ENCODE assay signal across 10 cellular contexts in genomic region chr9:37412431-37413151, GRCh38. TPM values are rescaled to one million over a fixed set of nuclear protein-coding genes. Genes with fewer than 3 reads are reported as not detected.
DNase-seq lines count a peak whose midpoint lies in the region; ATAC-seq, FAIRE-seq and TF ChIP-seq lines count a peak whose summit lies in the region.
"Had no signal": no experiment of that assay in that cellular context is flagged by ENCODE, and none has a peak within 500 bp of the region (broad histone marks: within the 10 kb centered on the region; RNA-seq: fewer than 3 reads in every experiment).

No MANE protein-coding gene starts in this region.

- ATAC-seq in Panc1, result peak; percentile 20; the same call in 1 of the 2 replicates

- no peak for TF ChIP-seq POLR2A in Peyer's patch (IDR thresholded peaks at IDR 0.05)

- H3K9ac ChIP-seq in kidney (ENCODE audit: low read length in 2 of 2), result no peak overlapping the region

- in situ Hi-C loops in Panc1 (cut with HindIII; ENCODE audit: low pct_unique_long_range_greater_than_20kb, low sequenced_read_pairs), result no loop called here

- peak overlapping the region; percentile 58; the same call in 1 of the 2 replicates for H3K27ac ChIP-seq in Panc1 (ENCODE audit: low read length)
- no peak overlapping the region for H3K27ac ChIP-seq in kidney (ENCODE audit: low read depth in 2 of 2, low read length in 2 of 2)
- no peak overlapping the region for H3K27ac ChIP-seq in Peyer's patch
- H3K27ac ChIP-seq: neutrophil had no signal

- FAIRE-seq in kidney (lab: Jason Lieb, UNC), result no peak

- POLR2A ChIA-PET in Panc1 (lab: Charles Lee), result interaction anchor here (0.5 kb wide), 1 partner anchor 53 kb away, joined by 10 read pairs; the partner anchor contains the start of gene ZBTB5

- H3K4me3 ChIP-seq in GM12864 (ENCODE audit: low read depth, low read length) (peak overlapping the region; percentile 24; the same call in 1 of the 2 replicates), Panc1 (ENCODE audit: low read depth in 2 of 2, low read length in 2 of 2) (no peak overlapping the region), fibroblast of the aortic adventitia (ENCODE audit: low read depth, low read length) (no peak overlapping the region), skeletal muscle cell (ENCODE audit: low read depth, low read length) (no peak overlapping the region), kidney (ENCODE audit: low read length in 2 of 2) (no peak overlapping the region), Peyer's patch (no peak overlapping the region)

- intact Hi-C loops in Panc1 (cut with micrococcal nuclease; ENCODE audit: unreplicated experiment) (loop anchor here (5.0 kb wide), 1 partner anchor 415 kb away; no protein-coding TSS in a partner anchor), kidney (cut with DNase I) (no loop called here)

- H3K36me3 ChIP-seq in Panc1 (ENCODE audit: control insufficient read depth, insufficient read depth, low read length) (no peaks in the 10 kb centered on the region), kidney (ENCODE audit: control insufficient read depth in 1 of 2, insufficient read depth in 2 of 2, low read length in 2 of 2) (no peaks in the 10 kb centered on the region), Peyer's patch (no peaks in the 10 kb centered on the region)
- H3K36me3 ChIP-seq: neutrophil had no signal

- BruUV-seq in Panc1 (replicated peaks; lab: Mats Ljungman, UMichigan), result no TSS peak

- H3K4me1 ChIP-seq in Panc1 (ENCODE audit: control insufficient read depth, insufficient read depth, low read length), result peaks cover 43% of the 10 kb centered on the region
- peaks cover 9 to 16% of the 10 kb centered on the region in 2 donors for H3K4me1 ChIP-seq in kidney (ENCODE audit: control insufficient read depth in 1 of 2, insufficient read depth in 1 of 2, low read depth in 1 of 2, low read length in 2 of 2)
- peaks cover 0 to 20% (median 0%) of the 10 kb centered on the region in 4 donors for H3K4me1 ChIP-seq in Peyer's patch

- H3K27me3 ChIP-seq in Panc1 (ENCODE audit: control insufficient read depth, insufficient read depth, low read length), result no peaks in the 10 kb centered on the region
- no peaks in the 10 kb centered on the region for H3K27me3 ChIP-seq in Peyer's patch
- H3K27me3 ChIP-seq: neutrophil had no signal

- CTCF ChIA-PET in Panc1 (lab: Charles Lee), result interaction anchor here (2.6 kb wide), 1 partner anchor 417 kb away, joined by 13 read pairs; no protein-coding TSS in a partner anchor

- H3K9me3 ChIP-seq in Panc1 (ENCODE audit: control insufficient read depth, insufficient read depth, low read depth, low read length) (no peaks in the 10 kb centered on the region), kidney (ENCODE audit: control insufficient read depth in 1 of 2, low read length in 2 of 2) (no peaks in the 10 kb centered on the region), Peyer's patch (no peaks in the 10 kb centered on the region)
- H3K9me3 ChIP-seq: neutrophil had no signal

- TF ChIP-seq CTCF in GM12864 (IDR thresholded peaks at IDR 0.05; ENCODE audit: low read depth, low read length, missing control alignments) (no peak), Panc1 (IDR thresholded peaks at IDR 0.05) (no peak), fibroblast of the aortic adventitia (IDR thresholded peaks at IDR 0.05; ENCODE audit: insufficient read depth, low read length) (no peak), kidney (IDR thresholded peaks at IDR 0.05; ENCODE audit: borderline replicate concordance, extremely low read depth, insufficient read depth) (no peak), Peyer's patch (IDR thresholded peaks at IDR 0.05) (no peak)

- DNase-seq in GM12864 (ENCODE audit: low read depth), result no peak
- DNase-seq in Panc1 (ENCODE audit: low read depth, low spot score), result no peak
- DNase-seq in fibroblast of the aortic adventitia (ENCODE audit: low read depth), result peak; percentile 72
- DNase-seq in skeletal muscle cell (ENCODE audit: low read depth), result peak; percentile 28
- no peak for DNase-seq in kidney
- no peak for DNase-seq in stimulated activated CD4-positive, alpha-beta T cell treated with anti-CD3 and anti-CD28 coated beads, Interleukin-4, amount 100 ng/mL, for 4 hours
- no peak for DNase-seq in Peyer's patch
- DNase-seq: activated T-cell treated with anti-CD3 and anti-CD28 coated beads, Interleukin-2, amount 50 U/mL, for 1 hour; NCI-H526 treated with DMSO at 0.1 percent for 48 hours had no signal

RNA-seq across cellular contexts. Expression of gene GRHPR, which starts 9.9 kb away (rescaled TPM):
- total RNA-seq in Panc1 (2021; ENCODE audit: unreplicated experiment) (238 TPM), fibroblast of the aortic adventitia (ENCODE audit: low replicate concordance) (62.4 and 133 TPM in 2 replicates), kidney (101 TPM), Peyer's patch (100 to 1,000 TPM in 3 of 4 donors, 10 to 100 TPM in 1; 99.0 to 141 (median 114) TPM)
- polyA plus RNA-seq in Panc1 (2012; ENCODE audit: insufficient read length), result 439 TPM
- 257 TPM for polyA plus RNA-seq in kidney (ENCODE audit: insufficient read depth, low read depth, low replicate concordance)

RNA-seq across cellular contexts. Expression of gene ZBTB5, which starts 52.7 kb away (rescaled TPM):
- total RNA-seq in Panc1 (2021; ENCODE audit: unreplicated experiment) (30.6 TPM), fibroblast of the aortic adventitia (ENCODE audit: low replicate concordance) (9.3 and 9.4 TPM in 2 replicates), kidney (14.1 TPM), Peyer's patch (10 to 100 TPM in 3 of 4 donors, 1 to 10 TPM in 1; 9.1 to 15.1 (median 12.8) TPM)
- 17.1 TPM for polyA plus RNA-seq in Panc1 (2012; ENCODE audit: insufficient read length)
- 6.1 TPM for polyA plus RNA-seq in kidney (ENCODE audit: insufficient read depth, low read depth, low replicate concordance)

Comparison
In these comparisons a context has a peak if more than half of its experiments do, and no peak if none do; other contexts are left out.
1. DNase-seq: peak in fibroblast of the aortic adventitia (single experiment) and skeletal muscle cell (single experiment); none in GM12864 (single experiment), Panc1 (single experiment), kidney (single experiment), stimulated activated CD4-positive, alpha-beta T cell treated with anti-CD3 and anti-CD28 coated beads, Interleukin-4, amount 100 ng/mL, for 4 hours (0 of 2) and Peyer's patch (0 of 3).